ENCODE assay signal across 26 cellular contexts in the genomic region with DNA sequence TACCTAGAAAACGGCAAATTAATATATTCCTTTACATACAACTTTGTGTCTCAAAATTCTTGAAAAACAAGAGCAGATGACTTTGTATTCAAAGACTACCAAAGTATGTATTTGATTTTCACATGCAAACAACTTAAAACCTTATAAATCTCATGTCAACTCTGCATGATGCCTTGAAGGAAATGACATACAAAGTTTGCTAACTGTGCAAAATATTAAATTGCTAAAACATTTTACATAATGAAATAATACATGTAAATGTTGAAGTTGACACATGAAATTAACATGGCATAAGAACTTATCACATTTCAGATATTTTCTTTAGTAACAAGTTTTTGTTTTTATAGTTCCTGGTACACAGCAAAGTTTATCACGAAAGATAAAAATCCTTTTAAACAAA.
"Had no signal": no experiment of that assay in that cellular context is flagged by ENCODE, and none has a peak within 500 bp of the region (broad histone marks: within the 10 kb centered on the region; RNA-seq: fewer than 3 reads in every experiment).

No MANE protein-coding gene starts in this region.

- H3K9me3 Mint-ChIP-seq: activated T-helper 17 cell treated with anti-CD3 and anti-CD28 coated beads, Interleukin-2, amount 50 U/mL, for 72 hours; mesothelial cell of epicardium; naive B cell; stimulated activated naive B cell treated with anti-CD40 and anti-IgM and Interleukin-4, amounts not matched to agents 10 μg/mL and 1 μg/mL and 100 μg/mL, for 72 hours; T-helper 2 cell treated with Interferon-gamma antibody and Interleukin-4, amounts not matched to agents 5 μg/mL and 100 μg/mL, for 36 hours had no signal

- H3K27ac ChIP-seq: epithelial cell of prostate, esophagus squamous epithelium, right atrium auricular region, tibial nerve had no signal

- H3K36me3 Mint-ChIP-seq: naive B cell had no signal

- H3K27ac Mint-ChIP-seq: mesothelial cell of epicardium; stimulated activated naive B cell treated with anti-CD40 and anti-IgM and Interleukin-4, amounts not matched to agents 10 μg/mL and 1 μg/mL and 100 μg/mL, for 72 hours; T-helper 2 cell treated with Interferon-gamma antibody and Interleukin-4, amounts not matched to agents 5 μg/mL and 100 μg/mL, for 36 hours had no signal

- H3K4me3 Mint-ChIP-seq: activated CD8-positive, alpha-beta memory T cell treated with anti-CD3 and anti-CD28 coated beads, Interleukin-2, amount 10 ng/mL, durations not matched to agents 7 days and 5 days; mesothelial cell of epicardium; naive B cell; stimulated activated naive B cell treated with anti-CD40 and anti-IgM and Interleukin-4, amounts not matched to agents 10 μg/mL and 1 μg/mL and 100 μg/mL, for 72 hours; T-helper 2 cell treated with Interferon-gamma antibody and Interleukin-4, amounts not matched to agents 5 μg/mL and 100 μg/mL, for 36 hours had no signal

- H3K4me1 Mint-ChIP-seq: activated T-helper 17 cell treated with anti-CD3 and anti-CD28 coated beads, Interleukin-2, amount 50 U/mL, for 72 hours; naive B cell; stimulated activated naive B cell treated with anti-CD40 and anti-IgM and Interleukin-4, amounts not matched to agents 10 μg/mL and 1 μg/mL and 100 μg/mL, for 72 hours had no signal

- H3K4me1 ChIP-seq: esophagus squamous epithelium, right atrium auricular region, tibial nerve had no signal

- H3K27me3 Mint-ChIP-seq: activated CD8-positive, alpha-beta memory T cell treated with anti-CD3 and anti-CD28 coated beads, Interleukin-2, amount 10 ng/mL, durations not matched to agents 7 days and 5 days; activated T-helper 17 cell treated with anti-CD3 and anti-CD28 coated beads, Interleukin-2, amount 50 U/mL, for 72 hours; naive B cell; stimulated activated naive B cell treated with anti-CD40 and anti-IgM and Interleukin-4, amounts not matched to agents 10 μg/mL and 1 μg/mL and 100 μg/mL, for 72 hours had no signal

- H3K27me3 ChIP-seq: esophagus squamous epithelium, heart right ventricle, right atrium auricular region, tibial nerve had no signal

- H3K4me3 ChIP-seq: esophagus squamous epithelium, heart right ventricle, right atrium auricular region, tibial nerve had no signal

- FAIRE-seq: bronchial epithelial cell, colon, endometrium had no signal

- ATAC-seq: activated CD4-positive, CD25-positive, alpha-beta regulatory T cell treated with anti-CD3 and anti-CD28 coated beads, Interleukin-2, amount 50 U/mL, for 24 hours; activated CD8-positive, alpha-beta memory T cell treated with anti-CD3 and anti-CD28 coated beads, Interleukin-2, amount 10 ng/mL, durations not matched to agents 7 days and 5 days; heart right ventricle; stimulated activated naive B cell treated with anti-CD40 and anti-IgM and Interleukin-4, amounts not matched to agents 10 μg/mL and 1 μg/mL and 100 μg/mL, for 72 hours had no signal

- H3K9me3 ChIP-seq: esophagus squamous epithelium, heart right ventricle, right atrium auricular region, tibial nerve had no signal

- DNase-seq: activated CD4-positive, alpha-beta T cell treated with anti-CD3 and anti-CD28 coated beads for 48 hours; activated CD4-positive, alpha-beta T cell treated with anti-CD3 and anti-CD28 coated beads, Interleukin-2, amount 50 U/mL, for 48 hours; activated CD8-positive, alpha-beta memory T cell treated with anti-CD3 and anti-CD28 coated beads, Interleukin-2, amount 10 ng/mL, durations not matched to agents 7 days and 5 days; activated gamma-delta T cell treated with Interleukin-2 at 50 U/mL for 16 hours; activated naive CD4-positive, alpha-beta T cell treated with anti-CD3 and anti-CD28 coated beads, Interleukin-2, amount 50 U/mL, for 16 hours; activated T-cell treated with anti-CD3 and anti-CD28 coated beads for 4 hours; effector CD8-positive, alpha-beta T cell; esophagus squamous epithelium; foreskin melanocyte; heart right ventricle; naive B cell; nucleus accumbens; stimulated activated CD4-positive, alpha-beta T cell treated with anti-CD3 and anti-CD28 coated beads, Interleukin-15, amount 100 ng/mL, for 24 hours; stimulated activated CD4-positive, alpha-beta T cell treated with anti-CD3 and anti-CD28 coated beads, Interleukin-2, amount 100 ng/mL, for 24 hours; stimulated activated naive B cell treated with anti-CD40 and anti-IgM and Interleukin-4, amounts not matched to agents 10 μg/mL and 1 μg/mL and 100 μg/mL, for 72 hours; T-helper 1 cell had no signal
